In genomic region chr7:105151152-105151551, GRCh38 we compare ENCODE assay signal across 27 cellular contexts.
"Had no signal": no experiment of that assay in that cellular context is flagged by ENCODE, and none has a peak within 500 bp of the region (broad histone marks: within the 10 kb centered on the region; RNA-seq: fewer than 3 reads in every experiment).

No MANE protein-coding gene starts in this region.

- H3K4me1 ChIP-seq: prostate gland, testis, thyroid gland, transverse colon, vagina had no signal

- DNase-seq: immature natural killer cell; kidney; left colon; left lung; lower lobe of right lung; mammary epithelial cell; mesenchymal stem cell; naive thymus-derived CD8-positive, alpha-beta T cell; nucleus accumbens; pancreas; posterior cingulate gyrus; retina; right cardiac atrium; stimulated activated CD4-positive, alpha-beta T cell treated with anti-CD3 and anti-CD28 coated beads, Interleukin-12 subunit alpha, Interleukin-12 subunit beta, amount 100 ng/mL, for 4 hours; stimulated activated CD4-positive, alpha-beta T cell treated with anti-CD3 and anti-CD28 coated beads, Interleukin-15, amount 100 ng/mL, for 24 hours; stimulated activated CD4-positive, alpha-beta T cell treated with anti-CD3 and anti-CD28 coated beads, Interleukin-2, amount 100 ng/mL, for 24 hours; stimulated activated CD4-positive, alpha-beta T cell treated with anti-CD3 and anti-CD28 coated beads, Interleukin-4, amount 100 ng/mL, for 1 hour; stimulated activated naive B cell treated with anti-CD40 and anti-IgM and Interleukin-4, amounts not matched to agents 10 μg/mL and 1 μg/mL and 100 μg/mL, for 72 hours; stimulated activated naive CD8-positive, alpha-beta T cell treated with anti-CD3 and anti-CD28 coated beads, Interleukin-15, Interleukin-2, amounts not matched to agents 100 U/mL and 50 U/mL, for 24 hours; stomach; testis; thyroid gland; transverse colon; upper lobe of left lung had no signal

- H3K9me3 ChIP-seq: left lung, lower lobe of right lung, pancreas, prostate gland, stomach, testis, thyroid gland, transverse colon, upper lobe of left lung, vagina had no signal

- H3K27ac ChIP-seq: left lung, lower lobe of right lung, pancreas, prostate gland, skin epidermis, stomach, testis, thyroid gland, transverse colon, upper lobe of left lung, vagina had no signal

- H3K27me3 ChIP-seq: left lung, pancreas, stomach, testis, thyroid gland, transverse colon, upper lobe of left lung, vagina had no signal

- H3K36me3 ChIP-seq: lower lobe of right lung, pancreas, prostate gland, thyroid gland, transverse colon, upper lobe of left lung had no signal

- H3K4me3 ChIP-seq: left lung, lower lobe of right lung, pancreas, prostate gland, skin epidermis, stomach, testis, thyroid gland, transverse colon, upper lobe of left lung, vagina had no signal
